In genomic region chr11:114059984-114060401, GRCh38 we compare ENCODE assay signal across 8 cellular contexts. TPM values are rescaled to one million over a fixed set of nuclear protein-coding genes. Genes with fewer than 3 reads are reported as not detected.
DNase-seq lines count a peak whose midpoint lies in the region; ATAC-seq and TF ChIP-seq lines count a peak whose summit lies in the region.

No MANE protein-coding gene starts in this region.

- peaks cover 19 to 66% (median 60%) of the 10 kb centered on the region in 9 donors for H3K4me1 ChIP-seq in heart right ventricle

- H3K4me3 ChIP-seq in heart right ventricle, result peak overlapping the region; percentile 77 to 98 (median 94)

- H3K9me3 ChIP-seq in heart right ventricle, result no peaks in the 10 kb centered on the region

- intact Hi-C loops in heart right ventricle (cut with DNase I), result loop anchor here (1.0 to 10.0 kb wide), 22 partner anchors 23 to 201 kb away; no protein-coding TSS in a partner anchor

- in situ Hi-C loops in KBM-7 (cut with MboI; ENCODE audit: low pct_unique_long_range_greater_than_20kb, low sequenced_read_pairs), result no loop called here

- ATAC-seq in heart right ventricle, result peak; percentile 2 to 32 (median 17)
- no peak for ATAC-seq in HG02678 (IDR thresholded peaks at IDR 0.05; ENCODE audit: unreplicated experiment)
- ATAC-seq in HG02884 (IDR thresholded peaks at IDR 0.05; ENCODE audit: unreplicated experiment), result no peak

- DNase-seq in HUDEP-2 (lab: John Stamatoyannopoulos, UW; ENCODE audit: unreplicated experiment in 76 of 76), result peak in 47 of 76 experiments; percentile 10 to 72 (median 36)
- DNase-seq in activated naive CD4-positive, alpha-beta T cell treated with anti-CD3 and anti-CD28 coated beads, Interleukin-2, amount 50 U/mL, for 16 hours, result peak; percentile 20
- DNase-seq in heart right ventricle, result peak in 1 of 2 donors; percentile 42
- peak; percentile 13 for DNase-seq in renal cortical epithelial cell (ENCODE audit: low read depth)
- no peak for DNase-seq in KBM-7

- peaks cover 0 to 22% (median 16%) of the 10 kb centered on the region in 9 donors for H3K36me3 ChIP-seq in heart right ventricle

- H3K27ac ChIP-seq in 22Rv1, result peak overlapping the region; percentile 85
- H3K27ac ChIP-seq in heart right ventricle, result peak overlapping the region; percentile 92 to 100 (median 97)

- H3K27me3 ChIP-seq in heart right ventricle, result peaks cover 0 to 20% (median 0%) of the 10 kb centered on the region in 7 donors

- TF ChIP-seq CTCF in 22Rv1 (IDR thresholded peaks at IDR 0.05) (no peak), heart right ventricle (IDR thresholded peaks at IDR 0.05) (peak in 5 of 9 donors; percentile 13 to 36 (median 23))

- WGBS in heart right ventricle, 2 donors, result 0 to 1% methylated on average over 33 of the region's 33 CpGs

RNA-seq across cellular contexts. Expression of gene ZBTB16, which starts 0.5 kb away (rescaled TPM):
- total RNA-seq in heart right ventricle, result 100 to 1,000 TPM in 1 of 10 donors, 10 to 100 TPM in 9; 18.3 to 108 (median 72.9) TPM
- 10 to 100 TPM; 21.1 to 39.6 TPM for polyA plus RNA-seq in heart right ventricle
- 5.7 and 53.7 TPM in 2 replicates for total RNA-seq in renal cortical epithelial cell

Comparison
In these comparisons a context has a peak if more than half of its experiments do, and no peak if none do; other contexts are left out.
1. ATAC-seq: peak in heart right ventricle (8 of 8); none in HG02678 (single experiment) and HG02884 (single experiment).